In the genomic region with DNA sequence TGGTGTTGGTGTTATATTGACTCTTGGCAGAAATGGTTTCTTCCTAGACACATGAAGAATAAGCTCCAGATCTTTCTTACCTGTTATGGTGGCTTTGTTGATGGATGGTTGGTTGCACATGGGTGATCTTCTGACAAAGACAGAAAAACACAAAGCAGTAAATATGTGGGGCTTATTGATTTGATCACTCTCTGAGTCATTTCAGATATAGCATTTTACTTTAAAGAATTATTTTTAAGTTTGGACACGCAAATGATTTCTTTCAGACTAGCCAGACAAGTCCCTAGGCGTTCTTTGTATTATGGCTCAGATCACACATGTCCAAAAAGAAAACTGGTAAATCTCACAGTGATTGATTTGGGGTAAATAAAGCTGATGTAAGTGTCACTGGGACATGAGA, we compare ENCODE assay signal across 14 cellular contexts.
DNase-seq lines count a peak whose midpoint lies in the region; ATAC-seq, FAIRE-seq and TF ChIP-seq lines count a peak whose summit lies in the region.
"Had no signal": no experiment of that assay in that cellular context is flagged by ENCODE, and none has a peak within 500 bp of the region (broad histone marks: within the 10 kb centered on the region; RNA-seq: fewer than 3 reads in every experiment).

No MANE protein-coding gene starts in this region.

- H3K79me2 ChIP-seq in GM12878 (ENCODE audit: control insufficient read depth, insufficient read depth, low read length): no peaks in the 10 kb centered on the region

- DNase-seq in GM12878 (ENCODE audit: low read depth, low spot score) (peak; percentile 64), right lobe of liver (no peak), NCI-H69 (lab: John Stamatoyannopoulos, UW) (no peak)
- DNase-seq in stimulated activated CD4-positive, alpha-beta T cell treated with anti-CD3 and anti-CD28 coated beads, Interleukin-2, amount 100 ng/mL, for 48 hours: no peak
- DNase-seq: activated T-cell treated with anti-CD3 and anti-CD28 coated beads, Interleukin-2, amount 50 U/mL, for 1 hour; CD4-positive, CD25-positive, alpha-beta regulatory T cell; head of caudate nucleus; NCI-H524 treated with DMSO at 0.1 percent for 48 hours; SHP77 treated with DMSO at 0.1 percent for 48 hours; stimulated activated CD4-positive, alpha-beta T cell treated with anti-CD3 and anti-CD28 coated beads, Interleukin-12 subunit alpha, Interleukin-12 subunit beta, amount 100 ng/mL, for 4 hours; WERI-Rb-1 had no signal

- no peak for TF ChIP-seq CTCF in GM12878 (IDR thresholded peaks at IDR 0.05 in 2 of 3, conservative IDR thresholded peaks at IDR 0.05 in 1 of 3; ENCODE audit: control insufficient read depth in 2 of 3, extremely low read depth in 1 of 3, insufficient read depth in 1 of 3, low read depth in 3 of 3, low read length in 3 of 3)
- no peak for TF ChIP-seq CTCF in right lobe of liver (IDR thresholded peaks at IDR 0.05)

- CTCF ChIA-PET in GM12878 (lab: Yijun Ruan, JAX): interaction anchor here (0.8 to 2.0 kb wide), 7 partner anchors 15 to 483 kb away, joined by 3 to 6 read pairs (median 3); no protein-coding TSS in a partner anchor

- POLR2A ChIA-PET in GM12878 (lab: Charles Lee): interaction anchor here (1.1 kb wide), 1 partner anchor 53 kb away, joined by 3 read pairs; no protein-coding TSS in a partner anchor

- H3K4me1 ChIP-seq in GM12878 (ENCODE audit: control insufficient read depth, insufficient read depth, low read length): peaks cover 24% of the 10 kb centered on the region
- H3K4me1 ChIP-seq in right lobe of liver: no peaks in the 10 kb centered on the region

- no peaks in the 10 kb centered on the region for H4K20me1 ChIP-seq in GM12878 (ENCODE audit: control insufficient read depth, insufficient read depth)

- RAD21 ChIA-PET in GM12878 (lab: Charles Lee; ENCODE audit: unreplicated experiment): interaction anchor here (1.0 to 1.6 kb wide), 3 partner anchors 8 to 480 kb away, joined by 4 to 6 read pairs (median 4); no protein-coding TSS in a partner anchor

- H3K27me3 ChIP-seq in GM12878 (replicated peaks in 1 of 2; ENCODE audit: control insufficient read depth in 2 of 2, insufficient read depth in 2 of 2, low read length in 1 of 2) (no peaks in the 10 kb centered on the region; a peak in 1 of 4 replicates), right lobe of liver (no peaks in the 10 kb centered on the region)

- peak; percentile 86 for ATAC-seq in GM18870 (IDR thresholded peaks at IDR 0.05; ENCODE audit: unreplicated experiment)
- ATAC-seq in GM21526 (IDR thresholded peaks at IDR 0.05; ENCODE audit: low FRiP score, unreplicated experiment): peak; percentile 78
- ATAC-seq in HG03045 (IDR thresholded peaks at IDR 0.05; ENCODE audit: unreplicated experiment): peak; percentile 75
- peak; percentile 89 for ATAC-seq in GM12878
- ATAC-seq in right lobe of liver: no peak

- WGBS in GM12878 (ENCODE audit: insufficient coverage, insufficient replicate concordance, low lambda C conversion rate, missing lambda C conversion rate): 0% methylated on average over 2 of the region's 2 CpGs
- 86% methylated on average over 2 of the region's 2 CpGs for WGBS in right lobe of liver (ENCODE audit: insufficient coverage, low coverage, low lambda C conversion rate, missing lambda C conversion rate)

- peak; percentile 35 for FAIRE-seq in GM12878 (lab: Jason Lieb, UNC)

- intact Hi-C loops in GM12878 (cut with micrococcal nuclease; ENCODE audit: unreplicated experiment): no loop called here
- intact Hi-C loops in right lobe of liver (cut with DNase I): loop anchor here in 1 of 2 donors (10.0 kb wide), 1 partner anchor 194 kb away; no protein-coding TSS in a partner anchor

- SMC1A ChIA-PET in GM12878 (lab: Charles Lee; ENCODE audit: uncharacterized antibody, unreplicated experiment): interaction anchor here (1.0 to 1.9 kb wide), 6 partner anchors 56 to 311 kb away, joined by 3 to 7 read pairs (median 4); no protein-coding TSS in a partner anchor

- no TSS peak for BruUV-seq in GM12878 (replicated peaks; lab: Mats Ljungman, UMichigan)

- in situ Hi-C loops in GM12878 (cut with MboI): loop anchor here (10.0 to 25.0 kb wide), 2 partner anchors 482 to 614 kb away; no protein-coding TSS in a partner anchor

- no peaks in the 10 kb centered on the region for H3K9me3 ChIP-seq in GM12878 (replicated peaks; ENCODE audit: control insufficient read depth, insufficient read depth, low read length)
- no peaks in the 10 kb centered on the region for H3K9me3 ChIP-seq in right lobe of liver

- H3K27ac ChIP-seq in GM12878 (ENCODE audit: control insufficient read depth, insufficient read depth) (no peak overlapping the region), right lobe of liver (no peak overlapping the region)
- H3K27ac ChIP-seq: WERI-Rb-1 had no signal

- no peak overlapping the region for H2AFZ ChIP-seq in GM12878 (ENCODE audit: control insufficient read depth, low read depth, low read length)

- no peak overlapping the region for H3K9ac ChIP-seq in GM12878 (ENCODE audit: control insufficient read depth, insufficient read depth, low read length)

- H3K36me3 ChIP-seq in GM12878 (ENCODE audit: control insufficient read depth in 2 of 2, insufficient read depth in 2 of 2, low read length in 1 of 2): no peaks in the 10 kb centered on the region
- no peaks in the 10 kb centered on the region for H3K36me3 ChIP-seq in right lobe of liver
- H3K36me3 ChIP-seq: WERI-Rb-1 had no signal

- peak overlapping the region; percentile 48; the same call in 1 of the 2 replicates for H3K4me2 ChIP-seq in GM12878 (ENCODE audit: control insufficient read depth, insufficient read depth)

- peak; percentile 85 to 93; a peak in 3 of 4 replicates for TF ChIP-seq EP300 in GM12878 (IDR thresholded peaks at IDR 0.05; ENCODE audit: borderline replicate concordance in 1 of 2, control insufficient read depth in 1 of 2, low read depth in 2 of 2, low read length in 2 of 2)

- TF ChIP-seq RAD21 in GM12878 (IDR thresholded peaks at IDR 0.05; ENCODE audit: insufficient read depth, low read depth, low read length): no peak

- no peak for TF ChIP-seq POLR2A in GM12878 (IDR thresholded peaks at IDR 0.05; ENCODE audit: low read depth, low read length)
- no peak for TF ChIP-seq POLR2A in right lobe of liver (IDR thresholded peaks at IDR 0.05)

- H3K4me3 ChIP-seq in GM12878 (no peak overlapping the region), right lobe of liver (no peak overlapping the region)

TF ChIP-seq in GM12878, 131 proteins besides CTCF, POLR2A, EP300 and RAD21 (continues in another document):
- TF ChIP-seq CEBPB (IDR thresholded peaks at IDR 0.05; ENCODE audit: borderline replicate concordance in 1 of 2, low read depth in 2 of 2, low read length in 2 of 2): peak in 1 of 2 experiments; percentile 65; a peak in 1 of 4 replicates
- TF ChIP-seq POU2F2 (IDR thresholded peaks at IDR 0.05; ENCODE audit: borderline replicate concordance, low read depth, low read length): no peak
- peak; percentile 96 for TF ChIP-seq PAX5 (IDR thresholded peaks at IDR 0.05; ENCODE audit: borderline replicate concordance, low read depth, low read length)
- TF ChIP-seq E4F1 (IDR thresholded peaks at IDR 0.05; ENCODE audit: borderline replicate concordance, partially characterized antibody): no peak
- TF ChIP-seq IKZF2 (IDR thresholded peaks at IDR 0.05): peak; percentile 62 to 72
- TF ChIP-seq DPF2 (IDR thresholded peaks at IDR 0.05): peak; percentile 80
- peak; percentile 28; the same call in 1 of the 2 replicates for TF ChIP-seq ATF7 (IDR thresholded peaks at IDR 0.05; ENCODE audit: low read depth)
- no peak for TF ChIP-seq CHD2 (IDR thresholded peaks at IDR 0.05; ENCODE audit: borderline replicate concordance, low read depth, low read length)
- peak; percentile 79 for TF ChIP-seq BCL3 (IDR thresholded peaks at IDR 0.05; ENCODE audit: borderline replicate concordance, insufficient read depth, low read depth, low read length, poor library complexity, severe bottlenecking)
- TF ChIP-seq CREB1 (IDR thresholded peaks at IDR 0.05; ENCODE audit: low read depth): peak; percentile 43; the same call in 1 of the 2 replicates
- no peak for TF ChIP-seq TARDBP (IDR thresholded peaks at IDR 0.05; ENCODE audit: borderline replicate concordance)
- no peak for TF ChIP-seq KDM1A (IDR thresholded peaks at IDR 0.05; ENCODE audit: borderline replicate concordance)
- TF ChIP-seq MEF2A (IDR thresholded peaks at IDR 0.05; ENCODE audit: insufficient read depth, low read depth, low read length): peak; percentile 97
- TF ChIP-seq BHLHE40 (IDR thresholded peaks at IDR 0.05; ENCODE audit: borderline replicate concordance in 1 of 2, low read depth in 2 of 2, low read length in 1 of 2): 0 out of 4 replicates have a peak, but pooled peaks of 1 of the 2 experiments have one; percentile 10

Comparison
In these comparisons a context has a peak if more than half of its experiments do, and no peak if none do; other contexts are left out.
1. ATAC-seq: peak in GM18870 (single experiment), GM21526 (single experiment), HG03045 (single experiment) and GM12878 (single experiment); none in right lobe of liver (0 of 4).